In genomic region chr15:90143176-90143655, GRCh38 we compare ENCODE assay signal across 8 cellular contexts. TPM values are rescaled to one million over a fixed set of nuclear protein-coding genes. Genes with fewer than 3 reads are reported as not detected.
DNase-seq lines count a peak whose midpoint lies in the region; ATAC-seq and TF ChIP-seq lines count a peak whose summit lies in the region.

No MANE protein-coding gene starts in this region.

- intact Hi-C loops in heart left ventricle (cut with DNase I) (loop anchor here in 1 of 10 donors (10.0 kb wide), 1 partner anchor 142 kb away; no protein-coding TSS in a partner anchor), sigmoid colon (cut with DNase I) (no loop called here)

- TF ChIP-seq POLR2A in heart left ventricle (IDR thresholded peaks at IDR 0.05) (no peak), sigmoid colon (IDR thresholded peaks at IDR 0.05) (no peak)

- H3K27me3 ChIP-seq in KMS-11 (ENCODE audit: insufficient read depth, low read depth) (no peaks in the 10 kb centered on the region), SJSA1 (replicated peaks) (no peaks in the 10 kb centered on the region), heart left ventricle (no peaks in the 10 kb centered on the region), sigmoid colon (no peaks in the 10 kb centered on the region)

- peak; percentile 82 for TF ChIP-seq CTCF in KMS-11 (conservative IDR thresholded peaks at IDR 0.05; ENCODE audit: low read depth, low read length)
- peak; percentile 30 to 70 (median 54) for TF ChIP-seq CTCF in heart left ventricle (IDR thresholded peaks at IDR 0.05)
- peak in 3 of 4 experiments; percentile 51 to 58 (median 58) for TF ChIP-seq CTCF in sigmoid colon (IDR thresholded peaks at IDR 0.05)

- ATAC-seq in heart left ventricle: peak; percentile 58 to 86 (median 80)
- ATAC-seq in GM21786 (IDR thresholded peaks at IDR 0.05; ENCODE audit: unreplicated experiment): no peak

- H3K36me3 ChIP-seq in KMS-11 (ENCODE audit: insufficient read depth) (no peaks in the 10 kb centered on the region), SJSA1 (no peaks in the 10 kb centered on the region), heart left ventricle (no peaks in the 10 kb centered on the region), sigmoid colon (no peaks in the 10 kb centered on the region)

- H3K79me2 ChIP-seq in KMS-11 (ENCODE audit: insufficient read depth, low read depth): no peaks in the 10 kb centered on the region

- DNase-seq in NCI-H2029 (lab: John Stamatoyannopoulos, UW): peak; percentile 34
- DNase-seq in NCI-H2029 treated with DMSO at 0.1 percent for 48 hours (lab: John Stamatoyannopoulos, UW): no peak
- DNase-seq in SJSA1 (ENCODE audit: low read depth in 1 of 2, low spot score in 2 of 2): peak; percentile 75 to 80
- peak; percentile 44 for DNase-seq in activated gamma-delta T cell treated with anti-CD3 and anti-CD28 coated beads, Interleukin-2, amount 50 U/mL, for 16 hours (ENCODE audit: low read depth)
- DNase-seq in heart left ventricle: peak; percentile 42 to 69 (median 52)
- peak; percentile 82 for DNase-seq in sigmoid colon

- H3K9me3 ChIP-seq in SJSA1 (replicated peaks): no peaks in the 10 kb centered on the region
- no peaks in the 10 kb centered on the region for H3K9me3 ChIP-seq in heart left ventricle
- no peaks in the 10 kb centered on the region for H3K9me3 ChIP-seq in sigmoid colon

- peak overlapping the region; percentile 55; the same call in 1 of the 2 replicates for H2AFZ ChIP-seq in KMS-11 (ENCODE audit: low read depth)

- H3K4me1 ChIP-seq in KMS-11 (ENCODE audit: low read depth, poor library complexity, severe bottlenecking) (peaks cover 18% of the 10 kb centered on the region), SJSA1 (replicated peaks) (peaks cover 16% of the 10 kb centered on the region), heart left ventricle (peaks cover 0 to 12% (median 4%) of the 10 kb centered on the region in 12 donors), sigmoid colon (peaks cover 0 to 18% (median 12%) of the 10 kb centered on the region in 4 donors)

- no peak overlapping the region for H3K27ac ChIP-seq in KMS-11
- H3K27ac ChIP-seq in SJSA1: no peak overlapping the region
- peak overlapping the region in 10 of 12 donors; percentile 24 to 71 (median 35) for H3K27ac ChIP-seq in heart left ventricle
- peak overlapping the region in 3 of 4 donors; percentile 39 to 51 (median 50) for H3K27ac ChIP-seq in sigmoid colon

- TF ChIP-seq EP300 in sigmoid colon (IDR thresholded peaks at IDR 0.05): no peak

- H3K9ac ChIP-seq in KMS-11: no peak overlapping the region

- no peaks in the 10 kb centered on the region for H4K20me1 ChIP-seq in KMS-11 (ENCODE audit: insufficient read depth)

- WGBS in heart left ventricle, 4 donors: 22 to 26% (median 23%) methylated on average over 12 of the region's 12 CpGs
- 7 to 37% methylated on average over 12 of the region's 12 CpGs for WGBS in sigmoid colon, 2 donors

- H3K4me3 ChIP-seq in KMS-11 (IDR thresholded peaks at IDR 0.05; ENCODE audit: insufficient read depth, low read depth, low read length) (no peak overlapping the region), SJSA1 (no peak overlapping the region), heart left ventricle (no peak overlapping the region), sigmoid colon (no peak overlapping the region)

- peak overlapping the region; percentile 23; the same call in 1 of the 2 replicates for H3K4me2 ChIP-seq in KMS-11

RNA-seq across cellular contexts. Expression of gene IDH2, which starts 40.9 kb away (rescaled TPM):
- total RNA-seq in SJSA1 (2014; rRNA removed; shearing (Covaris generic)): 45.0 and 66.6 TPM in 2 replicates
- 1,000 to 10,000 TPM in 2 of 9 donors, 100 to 1,000 TPM in 7; 573 to 1,258 (median 787) TPM for total RNA-seq in heart left ventricle
- polyA plus RNA-seq in heart left ventricle: 100 to 1,000 TPM; 366 to 619 TPM
- 100 to 1,000 TPM in 3 of 4 donors, 10 to 100 TPM in 1; 77.2 to 164 (median 116) TPM for total RNA-seq in sigmoid colon
- 100 to 1,000 TPM in 1 of 3 donors, 10 to 100 TPM in 2; 43.8 to 210 (median 90.2) TPM for polyA plus RNA-seq in sigmoid colon

RNA-seq across cellular contexts. Expression of gene SEMA4B, which starts 57.9 kb away (rescaled TPM):
- 5.6 and 17.8 TPM in 2 replicates for total RNA-seq in SJSA1 (2014; rRNA removed; shearing (Covaris generic))
- total RNA-seq in heart left ventricle: 100 to 1,000 TPM in 1 of 9 donors, 10 to 100 TPM in 8; 14.8 to 105 (median 21.0) TPM
- 10 to 100 TPM; 13.8 to 36.3 TPM for polyA plus RNA-seq in heart left ventricle
- total RNA-seq in sigmoid colon: 10 to 100 TPM; 42.0 to 72.4 (median 58.6) TPM
- 10 to 100 TPM; 10.6 to 94.5 (median 11.4) TPM for polyA plus RNA-seq in sigmoid colon

Comparison
In these comparisons a context has a peak if more than half of its experiments do, and no peak if none do; other contexts are left out.
1. H3K27ac ChIP-seq: peak in heart left ventricle (10 of 12) and sigmoid colon (3 of 4); none in KMS-11 (single experiment) and SJSA1 (single experiment).
2. Peak in every context shown above with its lines, with median percentiles within 50 percentile points of each other: CTCF ChIP-seq.